In genomic region chr20:51734876-51735499, GRCh38 we compare ENCODE assay signal across 1 cellular context.
TF ChIP-seq lines count a peak whose summit lies in the region.

No MANE protein-coding gene starts in this region.

TF ChIP-seq in K562, 482 proteins besides CTCF, POLR2A, EP300 and RAD21 (continued from another document):
- TF ChIP-seq MYBL2 (IDR thresholded peaks at IDR 0.05; ENCODE audit: low read depth) (no peak), MYBL2 (CRISPR knock-in tag; IDR thresholded peaks at IDR 0.05; ENCODE audit: borderline replicate concordance) (no peak)
